In the genomic region with DNA sequence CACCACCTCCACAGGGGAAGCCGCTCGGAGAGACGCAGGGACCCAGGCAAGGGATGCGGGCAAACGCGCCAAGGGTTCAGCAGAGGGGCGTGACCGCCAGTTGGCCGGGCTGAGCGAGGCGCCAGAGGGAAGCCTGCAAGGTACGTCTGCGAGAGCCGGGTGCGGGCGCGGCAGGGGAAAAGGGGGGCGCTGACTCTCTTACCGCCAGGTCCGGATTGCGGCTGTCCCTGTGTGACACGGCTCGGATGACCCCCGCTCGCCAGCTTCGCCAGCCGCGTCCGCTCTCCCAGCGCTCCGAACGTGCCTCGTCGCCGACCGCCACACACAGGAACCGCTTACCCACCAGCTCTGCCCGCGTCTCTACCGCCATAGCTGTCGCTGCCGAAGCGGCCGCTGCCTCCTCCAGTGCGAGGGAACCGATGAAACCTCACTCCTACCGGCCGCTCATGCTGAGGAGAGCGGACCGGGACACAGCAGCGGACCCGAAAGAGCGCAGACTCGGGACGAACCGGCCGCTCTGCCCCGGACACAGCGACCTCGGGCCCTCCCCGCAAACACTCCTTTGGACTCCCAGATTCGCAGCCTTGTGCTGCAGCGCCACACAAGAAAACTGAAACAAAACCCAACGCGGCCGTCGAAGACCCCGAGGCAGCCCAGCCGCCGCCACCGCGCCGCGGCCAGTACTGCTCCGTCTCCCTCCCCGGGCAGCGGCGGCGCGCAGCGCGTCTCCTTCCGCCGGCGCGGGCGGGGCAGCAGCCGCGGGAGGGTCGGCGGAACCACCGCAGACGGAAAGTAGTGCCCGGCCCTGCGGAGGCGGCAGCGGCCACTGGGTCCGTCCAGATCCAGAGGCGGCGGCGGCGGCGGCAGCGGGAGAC, we compare ENCODE assay signal across 8 cellular contexts. TPM values are rescaled to one million over a fixed set of nuclear protein-coding genes. Genes with fewer than 3 reads are reported as not detected.
DNase-seq lines count a peak whose midpoint lies in the region; ATAC-seq and TF ChIP-seq lines count a peak whose summit lies in the region.

A gene with protein sequence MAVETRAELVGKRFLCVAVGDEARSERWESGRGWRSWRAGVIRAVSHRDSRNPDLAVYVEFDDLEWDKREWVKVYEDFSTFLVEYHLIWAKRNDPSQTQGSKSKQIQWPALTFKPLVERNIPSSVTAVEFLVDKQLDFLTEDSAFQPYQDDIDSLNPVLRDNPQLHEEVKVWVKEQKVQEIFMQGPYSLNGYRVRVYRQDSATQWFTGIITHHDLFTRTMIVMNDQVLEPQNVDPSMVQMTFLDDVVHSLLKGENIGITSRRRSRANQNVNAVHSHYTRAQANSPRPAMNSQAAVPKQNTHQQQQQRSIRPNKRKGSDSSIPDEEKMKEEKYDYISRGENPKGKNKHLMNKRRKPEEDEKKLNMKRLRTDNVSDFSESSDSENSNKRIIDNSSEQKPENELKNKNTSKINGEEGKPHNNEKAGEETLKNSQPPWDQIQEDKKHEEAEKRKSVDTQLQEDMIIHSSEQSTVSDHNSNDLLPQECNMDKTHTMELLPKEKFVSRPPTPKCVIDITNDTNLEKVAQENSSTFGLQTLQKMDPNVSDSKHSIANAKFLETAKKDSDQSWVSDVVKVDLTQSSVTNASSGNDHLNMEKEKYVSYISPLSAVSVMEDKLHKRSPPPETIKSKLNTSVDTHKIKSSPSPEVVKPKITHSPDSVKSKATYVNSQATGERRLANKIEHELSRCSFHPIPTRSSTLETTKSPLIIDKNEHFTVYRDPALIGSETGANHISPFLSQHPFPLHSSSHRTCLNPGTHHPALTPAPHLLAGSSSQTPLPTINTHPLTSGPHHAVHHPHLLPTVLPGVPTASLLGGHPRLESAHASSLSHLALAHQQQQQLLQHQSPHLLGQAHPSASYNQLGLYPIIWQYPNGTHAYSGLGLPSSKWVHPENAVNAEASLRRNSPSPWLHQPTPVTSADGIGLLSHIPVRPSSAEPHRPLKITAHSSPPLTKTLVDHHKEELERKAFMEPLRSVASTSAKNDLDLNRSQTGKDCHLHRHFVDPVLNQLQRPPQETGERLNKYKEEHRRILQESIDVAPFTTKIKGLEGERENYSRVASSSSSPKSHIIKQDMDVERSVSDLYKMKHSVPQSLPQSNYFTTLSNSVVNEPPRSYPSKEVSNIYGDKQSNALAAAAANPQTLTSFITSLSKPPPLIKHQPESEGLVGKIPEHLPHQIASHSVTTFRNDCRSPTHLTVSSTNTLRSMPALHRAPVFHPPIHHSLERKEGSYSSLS (N-terminal part only) (minus strand): TSS at position 685 of the 875 bp plus-strand sequence. CDS start 315 bp downstream, at position 370.

- H3K4me1 ChIP-seq in Karpas-422 (ENCODE audit: low read length) (peaks cover 35% of the 10 kb centered on the region), parathyroid adenoma (peaks cover 2% of the 10 kb centered on the region), upper lobe of left lung (peaks cover 10 to 14% (median 13%) of the 10 kb centered on the region in 4 donors)

- H3K9me2 ChIP-seq in Karpas-422 (replicated peaks; ENCODE audit: insufficient read depth, low read length), result no peaks in the 10 kb centered on the region

- TF ChIP-seq POLR2A in upper lobe of left lung (IDR thresholded peaks at IDR 0.05), result peak in 2 of 4 donors; percentile 79 to 85

- H3K9me3 ChIP-seq in Karpas-422 (ENCODE audit: low read length), result no peaks in the 10 kb centered on the region
- no peaks in the 10 kb centered on the region for H3K9me3 ChIP-seq in parathyroid adenoma (ENCODE audit: control insufficient read depth, low read length)
- H3K9me3 ChIP-seq in upper lobe of left lung, result no peaks in the 10 kb centered on the region

- 0 out of 2 replicates have a peak, but pooled peaks cover 2% of the 10 kb centered on the region for H3K27me3 ChIP-seq in Karpas-422 (ENCODE audit: low read length)
- no peaks in the 10 kb centered on the region for H3K27me3 ChIP-seq in parathyroid adenoma (ENCODE audit: control insufficient read depth, insufficient read depth, low read length)
- no peaks in the 10 kb centered on the region for H3K27me3 ChIP-seq in upper lobe of left lung

- H3K27ac ChIP-seq in Karpas-422 (ENCODE audit: low read length), result no peak within 1 kb of the TSS
- H3K27ac ChIP-seq in parathyroid adenoma, result peak within 1 kb of the TSS; percentile 94
- H3K27ac ChIP-seq in upper lobe of left lung, result peak within 1 kb of the TSS; percentile 90 to 97 (median 92)

- TF ChIP-seq EP300 in upper lobe of left lung (IDR thresholded peaks at IDR 0.05), result no peak

- TF ChIP-seq CTCF in parathyroid adenoma (IDR thresholded peaks at IDR 0.05) (peak; percentile 6), upper lobe of left lung (IDR thresholded peaks at IDR 0.05) (peak in 2 of 6 experiments; percentile 20 to 36)

- peak within 1 kb of the TSS; percentile 93 for H2AFZ ChIP-seq in Karpas-422 (ENCODE audit: low read length)
- H2AFZ ChIP-seq in parathyroid adenoma, result peak within 1 kb of the TSS; percentile 87

- H3K4me3 ChIP-seq in Karpas-422 (ENCODE audit: low read length), result peak within 1 kb of the TSS; percentile 93
- H3K4me3 ChIP-seq in parathyroid adenoma (ENCODE audit: low read depth, low read length), result peak within 1 kb of the TSS; percentile 81
- H3K4me3 ChIP-seq in upper lobe of left lung, result peak within 1 kb of the TSS; percentile 57 to 93 (median 83)

- WGBS in upper lobe of left lung, 2 donors, result 0 to 3% methylated on average over 16 to 69 of the region's 104 CpGs

- intact Hi-C loops in Right ventricle myocardium superior (cut with DNase I), result loop anchor here (5.0 kb wide), 1 partner anchor 57 kb away; the partner anchor contains the start of gene REEP3

- H3K9ac ChIP-seq in Karpas-422 (ENCODE audit: low read length) (peak within 1 kb of the TSS; percentile 78), parathyroid adenoma (peak within 1 kb of the TSS; percentile 81)

- H3K4me2 ChIP-seq in Karpas-422 (ENCODE audit: low read depth, low read length, poor library complexity, severe bottlenecking), result peak within 1 kb of the TSS; percentile 93
- H3K4me2 ChIP-seq in parathyroid adenoma (ENCODE audit: low read length), result peak within 1 kb of the TSS; percentile 57

- peaks cover 21% of the 10 kb centered on the region; the same call in 1 of the 2 replicates for H3K79me2 ChIP-seq in Karpas-422 (ENCODE audit: low read length)
- peaks cover 19% of the 10 kb centered on the region for H3K79me2 ChIP-seq in parathyroid adenoma

- DNase-seq in GDM1 (lab: John Stamatoyannopoulos, UW) (peak; percentile 61), Karpas-422 (peak; percentile 74), SW 1271 (lab: John Stamatoyannopoulos, UW) (peak; percentile 20 to 66), Right ventricle myocardium superior (peak; percentile 84), upper lobe of left lung (peak; percentile 84 to 97)
- peak; percentile 9 for DNase-seq in activated naive CD8-positive, alpha-beta T cell treated with anti-CD3 and anti-CD28 coated beads, Interleukin-2, amount 50 U/mL, for 16 hours (ENCODE audit: low read depth, low spot score)

- no peaks in the 10 kb centered on the region for H3K36me3 ChIP-seq in Karpas-422 (ENCODE audit: insufficient read depth, low read length)
- H3K36me3 ChIP-seq in parathyroid adenoma (ENCODE audit: control insufficient read depth, insufficient read depth, low read length), result no peaks in the 10 kb centered on the region
- H3K36me3 ChIP-seq in upper lobe of left lung, result no peaks in the 10 kb centered on the region

- ATAC-seq in GM21786 (IDR thresholded peaks at IDR 0.05; ENCODE audit: unreplicated experiment) (peak; percentile 64), Right ventricle myocardium superior (ENCODE audit: poor library complexity) (peak; percentile 94), upper lobe of left lung (ENCODE audit: low FRiP score in 2 of 2) (peak; percentile 95 to 97)

- H4K20me1 ChIP-seq in Karpas-422 (ENCODE audit: insufficient read depth, low read depth, low read length), result 0 out of 2 replicates have a peak, but pooled peaks cover 8% of the 10 kb centered on the region

RNA-seq across cellular contexts. Expression of the gene that starts here (rescaled TPM):
- 66.7 and 141 TPM in 2 replicates for total RNA-seq in Karpas-422 (2014; rRNA removed; shearing (Covaris generic); ENCODE audit: low replicate concordance)
- total RNA-seq in Right ventricle myocardium superior, result 32.9 TPM
- 100 to 1,000 TPM in 2 of 6 donors, 10 to 100 TPM in 4; 80.2 to 130 (median 94.2) TPM for total RNA-seq in upper lobe of left lung

Comparison
In these comparisons a context has a peak if more than half of its experiments do, and no peak if none do; other contexts are left out.
1. DNase-seq: peak in every context shown above with its lines; median percentile 90 in upper lobe of left lung; 84 in Right ventricle myocardium superior; 74 in Karpas-422; 61 in GDM1; 43 in SW 1271; 9 in activated naive CD8-positive, alpha-beta T cell treated with anti-CD3 and anti-CD28 coated beads, Interleukin-2, amount 50 U/mL, for 16 hours.